33 cellular contexts compared by ENCODE assay signal in genomic region chr1:16410803-16411202, GRCh38. TPM values are rescaled to one million over a fixed set of nuclear protein-coding genes. Genes with fewer than 3 reads are reported as not detected.
"Had no signal": no experiment of that assay in that cellular context is flagged by ENCODE, and none has a peak within 500 bp of the region (broad histone marks: within the 10 kb centered on the region; RNA-seq: fewer than 3 reads in every experiment).

No MANE protein-coding gene starts in this region.

- H3K36me3 Mint-ChIP-seq: naive B cell had no signal

- H3K36me3 ChIP-seq: colonic mucosa, esophagus squamous epithelium, gastrocnemius medialis, heart right ventricle, left lung, lower lobe of right lung had no signal

- H3K4me1 ChIP-seq: colonic mucosa, gastrocnemius medialis, heart right ventricle, left lung, lower lobe of right lung had no signal

- FAIRE-seq: endometrium, islet of Langerhans, keratinocyte had no signal

- H3K27ac ChIP-seq: colonic mucosa, epithelial cell of prostate, esophagus squamous epithelium, gastrocnemius medialis, heart right ventricle, left lung, lower lobe of right lung had no signal

- H3K27ac Mint-ChIP-seq: dendritic cell treated with granulocyte-macrophage colony-stimulating factor and Interleukin-4, amounts not matched to agents 40 ng/mL and 50 ng/mL, for 4 days; endodermal cell had no signal

- H3K27me3 ChIP-seq: colonic mucosa, esophagus squamous epithelium, gastrocnemius medialis, heart right ventricle, left lung had no signal

- H3K4me3 Mint-ChIP-seq: dendritic cell treated with granulocyte-macrophage colony-stimulating factor and Interleukin-4, amounts not matched to agents 40 ng/mL and 50 ng/mL, for 4 days; effector memory CD8-positive, alpha-beta T cell; endodermal cell; naive B cell had no signal

- H3K9me3 ChIP-seq: colonic mucosa, esophagus squamous epithelium, gastrocnemius medialis, heart right ventricle, left lung, lower lobe of right lung had no signal

- H3K4me3 ChIP-seq: colonic mucosa, esophagus squamous epithelium, gastrocnemius medialis, heart right ventricle, left lung, lower lobe of right lung had no signal

- ATAC-seq: effector memory CD8-positive, alpha-beta T cell; esophagus mucosa; gastrocnemius medialis; heart right ventricle; left cardiac atrium; left lung; left ventricle myocardium superior; lower lobe of right lung had no signal

- DNase-seq: colonic mucosa; cortex of kidney; effector CD8-positive, alpha-beta T cell; effector memory CD8-positive, alpha-beta T cell; endodermal cell; erythroblast; esophagus squamous epithelium; foreskin fibroblast; foreskin melanocyte; gastrocnemius medialis; glutamatergic neuron; head of caudate nucleus; heart right ventricle; hippocampal formation; left cardiac atrium; left lung; left ventricle myocardium superior; lower lobe of right lung; mesendoderm; midbrain; naive B cell had no signal

- H3K9me3 Mint-ChIP-seq: dendritic cell treated with granulocyte-macrophage colony-stimulating factor and Interleukin-4, amounts not matched to agents 40 ng/mL and 50 ng/mL, for 4 days; effector memory CD8-positive, alpha-beta T cell; endodermal cell; naive B cell had no signal

RNA-seq across cellular contexts. Expression of gene SPATA21, which starts 26.4 kb away (rescaled TPM):
- total RNA-seq: colonic mucosa, dermis microvascular lymphatic vessel endothelial cell, endodermal cell, esophagus mucosa, esophagus squamous epithelium, gastrocnemius medialis, glomerular endothelial cell, heart right ventricle, kidney epithelial cell, left cardiac atrium, left lung, left ventricle myocardium superior, lower leg skin, lower lobe of right lung, lung microvascular endothelial cell, myocyte had no signal
